Comparison of ENCODE assay signal across 18 cellular contexts in genomic region chr2:222819722-222820333, GRCh38. TPM values are rescaled to one million over a fixed set of nuclear protein-coding genes. Genes with fewer than 3 reads are reported as not detected.
DNase-seq lines count a peak whose midpoint lies in the region; ATAC-seq, FAIRE-seq and TF ChIP-seq lines count a peak whose summit lies in the region.
"Had no signal": no experiment of that assay in that cellular context is flagged by ENCODE, and none has a peak within 500 bp of the region (broad histone marks: within the 10 kb centered on the region; RNA-seq: fewer than 3 reads in every experiment).

No MANE protein-coding gene starts in this region.

- H3K27me3 Mint-ChIP-seq in neural progenitor cell (ENCODE audit: insufficient read depth, low read depth): no peaks in the 10 kb centered on the region

- H3K27ac ChIP-seq in neural progenitor cell: no peak overlapping the region
- H3K27ac ChIP-seq: dorsolateral prefrontal cortex, SJSA1, tibial nerve had no signal

- H3K9me3 Mint-ChIP-seq in neural progenitor cell: peaks cover 8% of the 10 kb centered on the region

- DNase-seq in GM10266 (ENCODE audit: extremely low spot score): peak; percentile 35
- DNase-seq in M059J (ENCODE audit: low read depth): peak; percentile 43
- peak; percentile 54 for DNase-seq in bronchial epithelial cell (ENCODE audit: low read depth)
- DNase-seq in omental fat pad (ENCODE audit: low spot score): no peak
- DNase-seq in neural progenitor cell (ENCODE audit: low spot score): no peak
- no peak for DNase-seq in activated T-cell treated with anti-CD3 and anti-CD28 coated beads, Interleukin-2, amount 50 U/mL, for 1 hour
- DNase-seq: adrenal gland; dorsolateral prefrontal cortex; glutamatergic neuron; NCI-H146; NCI-H748 treated with DMSO at 0.1 percent for 48 hours; stimulated activated CD4-positive, alpha-beta T cell treated with anti-CD3 and anti-CD28 coated beads, Interleukin-12 subunit alpha, Interleukin-12 subunit beta, amount 100 ng/mL, for 4 hours had no signal

- H3K9ac ChIP-seq in neural progenitor cell: no peak overlapping the region

- no peaks in the 10 kb centered on the region for H3F3A ChIP-seq in neural progenitor cell (ENCODE audit: low read depth)

- H3K4me1 ChIP-seq in neural progenitor cell: no peaks in the 10 kb centered on the region
- H3K4me1 ChIP-seq: adrenal gland, SJSA1, tibial nerve had no signal

- no peaks in the 10 kb centered on the region for H3K36me3 ChIP-seq in bronchial epithelial cell (ENCODE audit: control insufficient read depth, insufficient read depth, low read length)
- H3K36me3 ChIP-seq in neural progenitor cell: no peaks in the 10 kb centered on the region
- H3K36me3 ChIP-seq: adrenal gland, SJSA1, tibial nerve had no signal

- TF ChIP-seq CTCF in GM10266 (IDR thresholded peaks at IDR 0.05; ENCODE audit: control insufficient read depth, insufficient read depth, low read depth, missing control alignments) (no peak), bronchial epithelial cell (IDR thresholded peaks at IDR 0.05; ENCODE audit: insufficient read depth, low read length, severe bottlenecking) (no peak), omental fat pad (IDR thresholded peaks at IDR 0.05) (no peak), neural progenitor cell (IDR thresholded peaks at IDR 0.05) (no peak)

- H3K79me2 ChIP-seq in neural progenitor cell (ENCODE audit: low read depth): no peaks in the 10 kb centered on the region

- H3K9me3 ChIP-seq in neural progenitor cell (ENCODE audit: low read depth): no peaks in the 10 kb centered on the region
- H3K9me3 ChIP-seq: adrenal gland, tibial nerve had no signal

- H3K27me3 ChIP-seq in bronchial epithelial cell (ENCODE audit: control insufficient read depth, insufficient read depth, low read length) (no peaks in the 10 kb centered on the region), neural progenitor cell (no peaks in the 10 kb centered on the region)
- H3K27me3 ChIP-seq: adrenal gland, dorsolateral prefrontal cortex, SJSA1, tibial nerve had no signal

- H2AFZ ChIP-seq in neural progenitor cell (replicated peaks): no peak overlapping the region

- no peak overlapping the region for H3K4me3 Mint-ChIP-seq in neural progenitor cell

- H4K20me1 ChIP-seq in neural progenitor cell (ENCODE audit: low read depth): no peaks in the 10 kb centered on the region

- no peak overlapping the region for H3K27ac Mint-ChIP-seq in neural progenitor cell

- ATAC-seq in omental fat pad (ENCODE audit: low FRiP score) (peak; percentile 87), GM19023 (IDR thresholded peaks at IDR 0.05; ENCODE audit: unreplicated experiment) (no peak), GM18907 (IDR thresholded peaks at IDR 0.05; ENCODE audit: unreplicated experiment) (no peak)
- ATAC-seq: left lobe of liver had no signal

- H3K36me3 Mint-ChIP-seq in neural progenitor cell: no peaks in the 10 kb centered on the region

- no peak overlapping the region for H3K4me2 ChIP-seq in neural progenitor cell

- no peak for FAIRE-seq in bronchial epithelial cell (lab: Jason Lieb, UNC)
- FAIRE-seq: H1 had no signal

- H3K4me3 ChIP-seq in bronchial epithelial cell (ENCODE audit: low read depth, low read length) (no peak overlapping the region), neural progenitor cell (no peak overlapping the region)
- H3K4me3 ChIP-seq: adrenal gland, dorsolateral prefrontal cortex, SJSA1, tibial nerve had no signal

- H3K4me1 Mint-ChIP-seq in neural progenitor cell: no peaks in the 10 kb centered on the region

RNA-seq across cellular contexts. Expression of gene ACSL3, which starts 41.0 kb away (rescaled TPM):
- 83.1 and 90.6 TPM in 2 replicates for total RNA-seq in M059J (2014; rRNA removed; shearing (Covaris generic))
- 166 and 269 TPM in 2 replicates for total RNA-seq in bronchial epithelial cell
- 10 to 100 TPM; 42.4 to 72.2 (median 62.2) TPM for total RNA-seq in omental fat pad
- 80.6 and 106 TPM in 2 replicates for total RNA-seq in neural progenitor cell (ENCODE audit: low replicate concordance)

Comparison
In these comparisons a context has a peak if more than half of its experiments do, and no peak if none do; other contexts are left out.
1. DNase-seq: peak in GM10266 (single experiment), M059J (single experiment) and bronchial epithelial cell (single experiment); none in omental fat pad (single experiment), neural progenitor cell (single experiment) and activated T-cell treated with anti-CD3 and anti-CD28 coated beads, Interleukin-2, amount 50 U/mL, for 1 hour (single experiment).